ENCODE assay signal across 16 cellular contexts in the genomic region with DNA sequence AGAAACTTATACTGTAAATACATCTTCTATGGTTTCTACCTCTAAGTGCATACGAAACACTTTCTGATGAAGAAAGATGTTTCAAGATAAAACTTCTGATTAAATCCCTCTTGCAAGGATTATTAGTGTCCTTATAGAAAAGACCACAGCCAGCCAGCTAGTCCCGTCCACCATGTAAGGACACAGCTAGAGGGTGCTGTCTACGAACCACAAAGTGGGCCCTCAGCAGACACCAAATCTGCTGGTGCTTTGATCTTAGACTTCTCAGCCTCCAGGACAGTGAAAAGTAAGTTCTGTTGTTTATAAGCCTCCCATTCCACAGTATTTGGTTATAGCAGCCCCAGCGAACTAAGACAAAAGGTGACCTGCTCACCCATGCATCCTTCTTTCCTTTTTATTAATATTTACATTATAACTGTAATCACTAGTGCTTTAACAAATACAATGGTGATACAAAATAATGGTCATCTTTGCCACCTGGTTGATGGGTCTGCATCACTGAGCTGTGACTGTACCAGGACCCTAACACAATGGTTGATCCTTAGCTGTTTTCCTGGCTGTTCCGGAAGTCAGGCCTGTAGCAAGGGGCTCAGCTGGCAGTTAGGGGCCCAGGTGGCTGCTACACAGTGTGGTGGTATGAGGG.
DNase-seq lines count a peak whose midpoint lies in the region; ATAC-seq and TF ChIP-seq lines count a peak whose summit lies in the region.
"Had no signal": no experiment of that assay in that cellular context is flagged by ENCODE, and none has a peak within 500 bp of the region (broad histone marks: within the 10 kb centered on the region; RNA-seq: fewer than 3 reads in every experiment).

No MANE protein-coding gene starts in this region.

- H3K9ac ChIP-seq in Karpas-422 (ENCODE audit: low read length) (no peak overlapping the region), colonic mucosa (ENCODE audit: low read depth in 2 of 2, low read length in 2 of 2) (no peak overlapping the region)

- H3K27me3 ChIP-seq in Karpas-422 (ENCODE audit: low read length) = no peaks in the 10 kb centered on the region
- H3K27me3 ChIP-seq in lower lobe of right lung (ENCODE audit: low read depth) = no peaks in the 10 kb centered on the region
- no peaks in the 10 kb centered on the region for H3K27me3 ChIP-seq in colonic mucosa
- H3K27me3 ChIP-seq in tibial nerve = no peaks in the 10 kb centered on the region
- H3K27me3 ChIP-seq: ascending aorta, sigmoid colon, thyroid gland had no signal

- H4K20me1 ChIP-seq in Karpas-422 (ENCODE audit: insufficient read depth, low read depth, low read length) = no peaks in the 10 kb centered on the region

- H3K4me3 ChIP-seq in Karpas-422 (ENCODE audit: low read length) (no peak overlapping the region), astrocyte of the spinal cord (ENCODE audit: low read depth, low read length) (no peak overlapping the region), lower lobe of right lung (no peak overlapping the region), colonic mucosa (no peak overlapping the region), tibial nerve (no peak overlapping the region)
- H3K4me3 ChIP-seq: ascending aorta, sigmoid colon, thyroid gland had no signal

- in situ Hi-C loops in astrocyte of the spinal cord (cut with HindIII; ENCODE audit: low sequenced_read_pairs) = no loop called here

- H3K36me3 ChIP-seq in Karpas-422 (ENCODE audit: insufficient read depth, low read length) = no peaks in the 10 kb centered on the region
- no peaks in the 10 kb centered on the region for H3K36me3 ChIP-seq in lower lobe of right lung
- H3K36me3 ChIP-seq in colonic mucosa = no peaks in the 10 kb centered on the region
- H3K36me3 ChIP-seq in tibial nerve = no peaks in the 10 kb centered on the region
- H3K36me3 ChIP-seq: ascending aorta, sigmoid colon, thyroid gland had no signal

- peaks cover 9% of the 10 kb centered on the region for H3K4me1 ChIP-seq in Karpas-422 (ENCODE audit: low read length)
- peaks cover 18% of the 10 kb centered on the region for H3K4me1 ChIP-seq in lower lobe of right lung
- no peaks in the 10 kb centered on the region for H3K4me1 ChIP-seq in colonic mucosa
- peaks cover 0 to 16% (median 1%) of the 10 kb centered on the region in 4 donors for H3K4me1 ChIP-seq in tibial nerve
- H3K4me1 ChIP-seq: ascending aorta had no signal

- no peak overlapping the region for H2AFZ ChIP-seq in Karpas-422 (ENCODE audit: low read length)

- intact Hi-C loops in lower lobe of right lung (cut with DNase I) = no loop called here
- intact Hi-C loops in colonic mucosa (cut with DNase I) = no loop called here

- H3K27ac ChIP-seq in Karpas-422 (ENCODE audit: low read length) (no peak overlapping the region), lower lobe of right lung (no peak overlapping the region), colonic mucosa (no peak overlapping the region), tibial nerve (no peak overlapping the region)
- H3K27ac ChIP-seq: ascending aorta, sigmoid colon, thyroid gland had no signal

- no peaks in the 10 kb centered on the region for H3K9me3 ChIP-seq in Karpas-422 (ENCODE audit: low read length)
- no peaks in the 10 kb centered on the region for H3K9me3 ChIP-seq in lower lobe of right lung
- H3K9me3 ChIP-seq in colonic mucosa = no peaks in the 10 kb centered on the region
- H3K9me3 ChIP-seq in tibial nerve = no peaks in the 10 kb centered on the region
- H3K9me3 ChIP-seq: ascending aorta, sigmoid colon, thyroid gland had no signal

- no peak for ATAC-seq in lower lobe of right lung
- ATAC-seq: Panc1 had no signal

- no peak for TF ChIP-seq POLR2A in tibial nerve (IDR thresholded peaks at IDR 0.05)

- WGBS in tibial nerve, 2 donors = 88 to 92% methylated on average over 5 of the region's 5 CpGs

- TF ChIP-seq EP300 in tibial nerve (IDR thresholded peaks at IDR 0.05) = no peak

- no peaks in the 10 kb centered on the region for H3K79me2 ChIP-seq in Karpas-422 (ENCODE audit: low read length)

- H3K4me2 ChIP-seq in Karpas-422 (ENCODE audit: low read depth, low read length, poor library complexity, severe bottlenecking) = no peak overlapping the region

- TF ChIP-seq CTCF in astrocyte of the spinal cord (IDR thresholded peaks at IDR 0.05; ENCODE audit: low read depth, low read length) (peak; percentile 39), lower lobe of right lung (IDR thresholded peaks at IDR 0.05) (peak; percentile 23), colonic mucosa (IDR thresholded peaks at IDR 0.05) (no peak), tibial nerve (IDR thresholded peaks at IDR 0.05) (no peak)

- H3K9me2 ChIP-seq in Karpas-422 (replicated peaks; ENCODE audit: insufficient read depth, low read length) = no peaks in the 10 kb centered on the region

- DNase-seq in DMS53 (lab: John Stamatoyannopoulos, UW) (peak; percentile 20), DMS53 treated with DMSO at 0.1 percent for 48 hours (lab: John Stamatoyannopoulos, UW; ENCODE audit: unreplicated experiment) (no peak), Karpas-422 (peak; percentile 54), astrocyte of the spinal cord (ENCODE audit: low read depth, low spot score) (no peak), lower lobe of right lung (no peak), colonic mucosa (no peak), tibial nerve (ENCODE audit: low spot score in 2 of 2) (no peak), MV-4-11 (lab: John Stamatoyannopoulos, UW) (no peak)
- DNase-seq: 8988T; activated T-cell treated with anti-CD3 and anti-CD28 coated beads, Interleukin-2, amount 50 U/mL, for 1 hour; EL; NCI-H2029; sigmoid colon; thyroid gland had no signal

Comparison
In these comparisons a context has a peak if more than half of its experiments do, and no peak if none do; other contexts are left out.
1. DNase-seq: peak in DMS53 (single experiment) and Karpas-422 (single experiment); none in DMS53 treated with DMSO at 0.1 percent for 48 hours (single experiment), astrocyte of the spinal cord (single experiment), lower lobe of right lung (single experiment), colonic mucosa (single experiment), tibial nerve (0 of 2) and MV-4-11 (single experiment).
2. CTCF ChIP-seq: peak in astrocyte of the spinal cord (single experiment) and lower lobe of right lung (single experiment); none in colonic mucosa (single experiment) and tibial nerve (0 of 5).